Comparison of ENCODE assay signal across 8 cellular contexts in genomic region chr13:31846182-31846938, GRCh38.
DNase-seq lines count a peak whose midpoint lies in the region; ATAC-seq and TF ChIP-seq lines count a peak whose summit lies in the region.

No MANE protein-coding gene starts in this region.

- DNase-seq in CMK (ENCODE audit: low read depth) (peak; percentile 53), HS-27A (ENCODE audit: low read depth) (peak; percentile 39), NOMO-1 treated with DMSO at 0.1 percent for 48 hours (lab: John Stamatoyannopoulos, UW; ENCODE audit: unreplicated experiment) (peak; percentile 96), epithelial cell of proximal tubule (ENCODE audit: low read depth) (no peak)
- peak; percentile 49 for DNase-seq in activated CD8-positive, alpha-beta memory T cell treated with anti-CD3 and anti-CD28 coated beads, Interleukin-2, amount 50 U/mL, for 4 hours
- DNase-seq in stimulated activated CD8-positive, alpha-beta memory T cell treated with anti-CD3 and anti-CD28 coated beads, Interleukin-15, amount 100 ng/mL, for 48 hours (ENCODE audit: low read depth in 2 of 2), result peak; percentile 67 to 73

- H3K4me3 ChIP-seq in epithelial cell of proximal tubule (ENCODE audit: low read depth, low read length) (peak overlapping the region; percentile 61), mononuclear cell (ENCODE audit: low read length) (peak overlapping the region; percentile 57)

- peak; percentile 99 for ATAC-seq in GM21360 (IDR thresholded peaks at IDR 0.05; ENCODE audit: unreplicated experiment)

- no peaks in the 10 kb centered on the region for H3K9me3 ChIP-seq in mononuclear cell (ENCODE audit: low read depth, low read length)

- TF ChIP-seq CTCF in epithelial cell of proximal tubule (conservative IDR thresholded peaks at IDR 0.05; ENCODE audit: low read depth, low read length), result no peak

- peaks cover 17% of the 10 kb centered on the region for H3K27me3 ChIP-seq in mononuclear cell (ENCODE audit: insufficient read depth, low read length)

- H3K4me1 ChIP-seq in mononuclear cell (ENCODE audit: insufficient read depth, low read length), result peaks cover 32% of the 10 kb centered on the region
